Comparison of ENCODE assay signal across 14 cellular contexts in genomic region chr1:2558030-2558400, GRCh38. TPM values are rescaled to one million over a fixed set of nuclear protein-coding genes. Genes with fewer than 3 reads are reported as not detected.
DNase-seq lines count a peak whose midpoint lies in the region; ATAC-seq and TF ChIP-seq lines count a peak whose summit lies in the region.
"Had no signal": no experiment of that assay in that cellular context is flagged by ENCODE, and none has a peak within 500 bp of the region (broad histone marks: within the 10 kb centered on the region; RNA-seq: fewer than 3 reads in every experiment).

No MANE protein-coding gene starts in this region.

- H3K4me3 ChIP-seq in CD4-positive, alpha-beta memory T cell (ENCODE audit: low read length in 2 of 2), result peak overlapping the region in 1 of 2 donors; percentile 95
- H3K4me3 ChIP-seq in effector memory CD4-positive, alpha-beta T cell (ENCODE audit: insufficient read depth, low read depth, low read length, poor library complexity, severe bottlenecking), result peak overlapping the region; percentile 90
- H3K4me3 ChIP-seq in psoas muscle, result peak overlapping the region; percentile 76

- CTCF ChIA-PET in CD4-positive, alpha-beta memory T cell (lab: Charles Lee; ENCODE audit: partially characterized antibody), result interaction anchor here (4.6 kb wide), 1 partner anchor 26 kb away, joined by 37 read pairs; the partner anchor contains the start of gene PRXL2B

- H3K27ac Mint-ChIP-seq in CD4-positive, alpha-beta memory T cell, result peak overlapping the region in 6 of 7 donors; percentile 35 to 100 (median 78)
- H3K27ac Mint-ChIP-seq: HFFc6 had no signal

- intact Hi-C loops in CD4-positive, alpha-beta memory T cell (cut with micrococcal nuclease), result no loop called here
- intact Hi-C loops in psoas muscle (cut with DNase I), result no loop called here

- in situ Hi-C loops in GM13977 (cut with MboI; ENCODE audit: low pct_unique_long_range_greater_than_20kb, low sequenced_read_pairs, unreplicated experiment), result no loop called here

- peaks cover 9 to 47% (median 31%) of the 10 kb centered on the region in 4 donors for H3K4me1 Mint-ChIP-seq in CD4-positive, alpha-beta memory T cell

- TF ChIP-seq CTCF in psoas muscle (IDR thresholded peaks at IDR 0.05) (no peak), GM13977 (IDR thresholded peaks at IDR 0.05; ENCODE audit: extremely low read depth, insufficient read depth, missing control alignments) (no peak)

- H3K27ac ChIP-seq in CD4-positive, alpha-beta memory T cell (ENCODE audit: low read depth, low read length), result peak overlapping the region; percentile 98
- H3K27ac ChIP-seq in KOPT-K1 (ENCODE audit: low read depth, low read length, poor library complexity, severe bottlenecking), result peak overlapping the region; percentile 99
- H3K27ac ChIP-seq in effector memory CD4-positive, alpha-beta T cell (ENCODE audit: insufficient read depth, low read length, poor library complexity, severe bottlenecking), result peak overlapping the region; percentile 97
- H3K27ac ChIP-seq in psoas muscle, result no peak overlapping the region

- H3K27me3 Mint-ChIP-seq in CD4-positive, alpha-beta memory T cell, result no peaks in the 10 kb centered on the region

- no peaks in the 10 kb centered on the region for H3K9me3 ChIP-seq in CD4-positive, alpha-beta memory T cell (ENCODE audit: control insufficient read depth in 1 of 2, low read length in 2 of 2)
- H3K9me3 ChIP-seq in KOPT-K1 (ENCODE audit: insufficient read depth, low read length, poor library complexity, severe bottlenecking) (no peaks in the 10 kb centered on the region), psoas muscle (no peaks in the 10 kb centered on the region)
- no peaks in the 10 kb centered on the region for H3K9me3 ChIP-seq in effector memory CD4-positive, alpha-beta T cell (ENCODE audit: control insufficient read depth, low read length)

- peaks cover 4 to 34% of the 10 kb centered on the region in 2 donors for H3K36me3 Mint-ChIP-seq in CD4-positive, alpha-beta memory T cell

- peak overlapping the region; percentile 82 to 99 (median 96) for H3K4me3 Mint-ChIP-seq in CD4-positive, alpha-beta memory T cell

- no peak for ATAC-seq in psoas muscle

- H3K4me1 ChIP-seq in CD4-positive, alpha-beta memory T cell (ENCODE audit: insufficient read depth, low read length), result peaks cover 43% of the 10 kb centered on the region
- peaks cover 43% of the 10 kb centered on the region for H3K4me1 ChIP-seq in effector memory CD4-positive, alpha-beta T cell (ENCODE audit: control insufficient read depth, insufficient read depth, low read length, poor library complexity, severe bottlenecking)
- no peaks in the 10 kb centered on the region for H3K4me1 ChIP-seq in psoas muscle

- no peak for DNase-seq in CD4-positive, alpha-beta memory T cell
- no peak for DNase-seq in effector memory CD4-positive, alpha-beta T cell
- DNase-seq in psoas muscle (no peak), GM13977 (ENCODE audit: low spot score) (no peak), NCI-H2171 treated with DMSO at 0.1 percent for 48 hours (lab: John Stamatoyannopoulos, UW) (no peak), NCI-H1417 treated with DMSO at 0.1 percent for 48 hours (lab: John Stamatoyannopoulos, UW) (no peak)
- DNase-seq: amygdala; dermis blood vessel endothelial cell; HFFc6; NCI-H345; OCI-M1; stimulated activated CD4-positive, alpha-beta T cell treated with anti-CD3 and anti-CD28 coated beads, Interleukin-2, amount 100 ng/mL, for 48 hours had no signal

- POLR2A ChIA-PET in CD4-positive, alpha-beta memory T cell (lab: Charles Lee; ENCODE audit: partially characterized antibody), result interaction anchor here (0.6 to 11.5 kb wide), 4 partner anchors 11 to 31 kb away, joined by 3 to 180 read pairs (median 126); partner anchors contain the start of genes PANK4 and PRXL2B

- WGBS in psoas muscle, 3 donors, result 91 to 94% (median 92%) methylated on average over 15 of the region's 15 CpGs

- no peaks in the 10 kb centered on the region for H3K9me3 Mint-ChIP-seq in CD4-positive, alpha-beta memory T cell
- H3K9me3 Mint-ChIP-seq: HFFc6 had no signal

- H3K27me3 ChIP-seq in CD4-positive, alpha-beta memory T cell (ENCODE audit: insufficient read depth, low read length), result no peaks in the 10 kb centered on the region
- H3K27me3 ChIP-seq in effector memory CD4-positive, alpha-beta T cell (replicated peaks; ENCODE audit: control insufficient read depth, insufficient read depth, low read length, poor library complexity, severe bottlenecking), result no peaks in the 10 kb centered on the region
- H3K27me3 ChIP-seq in psoas muscle (ENCODE audit: insufficient read depth in 3 of 3, low read length in 2 of 3), result peaks cover 0 to 7% (median 3%) of the 10 kb centered on the region in 3 donors

- peaks cover 28% of the 10 kb centered on the region for H3K36me3 ChIP-seq in CD4-positive, alpha-beta memory T cell (ENCODE audit: insufficient read depth, low read length)
- H3K36me3 ChIP-seq in KOPT-K1 (ENCODE audit: insufficient read depth, low read length) (peaks cover 4% of the 10 kb centered on the region; the same call in 1 of the 2 replicates), psoas muscle (ENCODE audit: insufficient read depth in 1 of 2, low read depth in 1 of 2) (no peaks in the 10 kb centered on the region)
- H3K36me3 ChIP-seq in effector memory CD4-positive, alpha-beta T cell (ENCODE audit: control insufficient read depth, insufficient read depth, low read length), result peaks cover 43% of the 10 kb centered on the region

RNA-seq across cellular contexts. Expression of gene TNFRSF14, which starts 1.8 kb away (rescaled TPM):
- total RNA-seq in CD4-positive, alpha-beta memory T cell, result 100 to 1,000 TPM; 170 to 173 TPM
- polyA plus RNA-seq in CD4-positive, alpha-beta memory T cell, result 10 to 100 TPM; 59.6 to 66.1 TPM
- 10 to 100 TPM in 2 of 4 donors, 1 to 10 TPM in 2; 6.2 to 10.6 (median 8.9) TPM for total RNA-seq in psoas muscle
- 10 to 100 TPM in 1 of 3 donors, 1 to 10 TPM in 2; 6.6 to 10.8 (median 8.2) TPM for polyA plus RNA-seq in psoas muscle

RNA-seq across cellular contexts. Expression of gene HES5, which starts 28.0 kb away (rescaled TPM):
- not detected for total RNA-seq in CD4-positive, alpha-beta memory T cell
- not detected for polyA plus RNA-seq in CD4-positive, alpha-beta memory T cell
- under 1 TPM; 0.18 to 0.77 (median 0.45) TPM for total RNA-seq in psoas muscle
- polyA plus RNA-seq in psoas muscle, result under 1 TPM in 2 of 3 donors, not detected in 1; 0.13 to 0.14 TPM
- total RNA-seq: HT1080 had no signal

RNA-seq across cellular contexts. Expression of gene PRXL2B, which starts 28.6 kb away (rescaled TPM):
- 10 to 100 TPM; 26.5 to 27.2 TPM for total RNA-seq in CD4-positive, alpha-beta memory T cell
- polyA plus RNA-seq in CD4-positive, alpha-beta memory T cell, result 10 to 100 TPM; 21.4 to 23.5 TPM
- total RNA-seq in psoas muscle, result 1 to 10 TPM in 3 of 4 donors, under 1 TPM in 1; 0.97 to 3.9 (median 3.1) TPM
- 1 to 10 TPM; 1.8 to 3.0 (median 2.6) TPM for polyA plus RNA-seq in psoas muscle

RNA-seq across cellular contexts. Expression of gene PANK4, which starts 31.6 kb away (rescaled TPM):
- 10 to 100 TPM; 88.9 to 93.7 TPM for total RNA-seq in CD4-positive, alpha-beta memory T cell
- 10 to 100 TPM; 10.6 to 24.4 TPM for polyA plus RNA-seq in CD4-positive, alpha-beta memory T cell
- 10 to 100 TPM; 29.0 to 45.1 (median 35.3) TPM for total RNA-seq in psoas muscle
- polyA plus RNA-seq in psoas muscle, result 10 to 100 TPM; 30.3 to 32.4 (median 31.9) TPM

Comparison
In these comparisons a context has a peak if more than half of its experiments do, and no peak if none do; other contexts are left out.
1. RNA of gene TNFRSF14, which starts 1.8 kb away (total RNA-seq): 170 to 173 TPM in CD4-positive, alpha-beta memory T cell; 6.2 to 10.6 TPM in psoas muscle; every median in the first group is over 10 times any median in the second.
2. RNA of gene PRXL2B, which starts 28.6 kb away (total RNA-seq): 26.5 to 27.2 TPM in CD4-positive, alpha-beta memory T cell; 0.97 to 3.9 TPM in psoas muscle; every median in the first group is over 4 times any median in the second.